Comparison of ENCODE assay signal across 23 cellular contexts in genomic region chr7:130627775-130628174, GRCh38. TPM values are rescaled to one million over a fixed set of nuclear protein-coding genes. Genes with fewer than 3 reads are reported as not detected.
"Had no signal": no experiment of that assay in that cellular context is flagged by ENCODE, and none has a peak within 500 bp of the region (broad histone marks: within the 10 kb centered on the region; RNA-seq: fewer than 3 reads in every experiment).

No MANE protein-coding gene starts in this region.

- H3K27me3 ChIP-seq: MG63, SJSA1 had no signal

- H3K36me3 ChIP-seq: MG63 had no signal

- H3K9me3 ChIP-seq: MG63, SJSA1 had no signal

- H3K27ac ChIP-seq: SJSA1, SK-N-MC had no signal

- ATAC-seq: HepG2 had no signal

- H3K4me3 ChIP-seq: MG63, SJSA1, SK-N-MC had no signal

- DNase-seq: IMR-90, Karpas-422, KG1, MG63, NCI-H1092 treated with DMSO at 0.1 percent for 48 hours, NCI-H1436, NCI-H187, NCI-H2029, NCI-H2081 treated with DMSO at 0.1 percent for 48 hours, NCI-H2171, NCI-H226, NCI-H446, NCI-H510A, NCI-H524 treated with DMSO at 0.1 percent for 48 hours, NCI-H69, NCI-H774, Right ventricle myocardium superior, RPMI8226, SIG-M5 had no signal

RNA-seq across cellular contexts. Expression of gene TSGA13, which starts 58.6 kb away (rescaled TPM):
- total RNA-seq: HepG2, HT1080, IMR-90, Right ventricle myocardium superior, SJSA1 had no signal
